ENCODE assay signal across 22 cellular contexts in the genomic region with DNA sequence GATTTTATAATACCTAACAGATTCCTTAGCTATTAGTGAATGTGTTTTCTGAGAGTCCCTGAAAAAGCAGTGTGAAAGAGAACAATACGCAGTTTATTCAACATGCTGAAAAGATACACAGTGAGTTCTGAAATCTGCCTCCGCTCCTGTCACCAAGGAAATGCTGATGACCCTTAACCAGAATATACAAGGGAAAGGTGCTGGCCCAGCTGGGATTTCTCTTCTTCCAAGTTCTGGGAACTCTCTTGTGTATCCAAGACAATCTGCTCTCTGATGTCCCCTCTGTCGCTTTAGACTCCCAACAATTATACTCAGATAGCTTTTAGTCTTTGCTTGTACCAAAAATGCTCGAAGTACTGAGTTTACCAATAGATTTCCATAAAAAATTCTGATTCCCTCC.
"Had no signal": no experiment of that assay in that cellular context is flagged by ENCODE, and none has a peak within 500 bp of the region (broad histone marks: within the 10 kb centered on the region; RNA-seq: fewer than 3 reads in every experiment).

No MANE protein-coding gene starts in this region.

- H3K36me3 Mint-ChIP-seq: activated CD4-positive, alpha-beta memory T cell treated with anti-CD3 and anti-CD28 coated beads for 36 hours; activated naive CD8-positive, alpha-beta T cell; T-cell had no signal

- H3K27ac ChIP-seq: VCaP had no signal

- H3K4me3 Mint-ChIP-seq: activated CD4-positive, alpha-beta memory T cell treated with anti-CD3 and anti-CD28 coated beads for 36 hours; activated CD4-positive, alpha-beta T cell treated with anti-CD3 and anti-CD28 coated beads, Interleukin-2, amount 10 ng/mL, durations not matched to agents 7 days and 5 days; activated naive CD8-positive, alpha-beta T cell; activated T-cell treated with anti-CD3 and anti-CD28 coated beads, Interleukin-2, amount 50 U/mL, for 4 hours; T-cell had no signal

- DNase-seq: activated CD4-positive, alpha-beta memory T cell treated with anti-CD3 and anti-CD28 coated beads for 36 hours; activated CD4-positive, alpha-beta T cell treated with anti-CD3 and anti-CD28 coated beads, Interleukin-2, amount 10 ng/mL, durations not matched to agents 7 days and 5 days; activated CD4-positive, CD25-positive, alpha-beta regulatory T cell; activated CD8-positive, alpha-beta memory T cell treated with anti-CD3 and anti-CD28 coated beads for 24 hours; activated effector memory CD4-positive, alpha-beta T cell treated with anti-CD3 and anti-CD28 coated beads, Interleukin-2, amount 50 U/mL, for 16 hours; activated naive CD4-positive, alpha-beta T cell treated with Interleukin-2 at 50 U/mL for 16 hours; activated T-cell treated with anti-CD3 and anti-CD28 coated beads, Interleukin-2, amount 50 U/mL, for 4 hours; central memory CD4-positive, alpha-beta T cell; MM.1S; NCI-H1105 treated with DMSO at 0.1 percent for 48 hours; NCI-H187 treated with DMSO at 0.1 percent for 48 hours; NCI-H2081 treated with DMSO at 0.1 percent for 48 hours; NCI-H2171; NCI-H2227 treated with DMSO at 0.1 percent for 48 hours; NCI-H446 treated with DMSO at 0.1 percent for 48 hours; NCI-H524 treated with DMSO at 0.1 percent for 48 hours; NCI-H774; SIG-M5; T-cell had no signal

- H3K27ac Mint-ChIP-seq: activated CD4-positive, alpha-beta memory T cell treated with anti-CD3 and anti-CD28 coated beads for 36 hours; activated CD4-positive, alpha-beta T cell treated with anti-CD3 and anti-CD28 coated beads, Interleukin-2, amount 10 ng/mL, durations not matched to agents 7 days and 5 days; activated naive CD8-positive, alpha-beta T cell; T-cell had no signal

- H3K9me3 Mint-ChIP-seq: activated CD4-positive, alpha-beta memory T cell treated with anti-CD3 and anti-CD28 coated beads for 36 hours; activated CD4-positive, alpha-beta T cell treated with anti-CD3 and anti-CD28 coated beads, Interleukin-2, amount 10 ng/mL, durations not matched to agents 7 days and 5 days; activated T-cell treated with anti-CD3 and anti-CD28 coated beads, Interleukin-2, amount 50 U/mL, for 4 hours; T-cell had no signal

- H3K27me3 ChIP-seq: breast epithelium had no signal

- H3K36me3 ChIP-seq: breast epithelium had no signal

- H3K27me3 Mint-ChIP-seq: activated CD4-positive, alpha-beta memory T cell treated with anti-CD3 and anti-CD28 coated beads for 36 hours; activated CD4-positive, alpha-beta T cell treated with anti-CD3 and anti-CD28 coated beads, Interleukin-2, amount 10 ng/mL, durations not matched to agents 7 days and 5 days; activated naive CD8-positive, alpha-beta T cell; T-cell had no signal

- H3K4me1 ChIP-seq: breast epithelium had no signal

- H3K4me1 Mint-ChIP-seq: activated CD4-positive, alpha-beta T cell treated with anti-CD3 and anti-CD28 coated beads, Interleukin-2, amount 10 ng/mL, durations not matched to agents 7 days and 5 days; T-cell had no signal

- H3K9me3 ChIP-seq: breast epithelium had no signal

- ATAC-seq: activated T-cell treated with anti-CD3 and anti-CD28 coated beads, Interleukin-2, amount 50 U/mL, for 4 hours; T-cell had no signal

- H3K4me3 ChIP-seq: breast epithelium had no signal
